In the genomic region with DNA sequence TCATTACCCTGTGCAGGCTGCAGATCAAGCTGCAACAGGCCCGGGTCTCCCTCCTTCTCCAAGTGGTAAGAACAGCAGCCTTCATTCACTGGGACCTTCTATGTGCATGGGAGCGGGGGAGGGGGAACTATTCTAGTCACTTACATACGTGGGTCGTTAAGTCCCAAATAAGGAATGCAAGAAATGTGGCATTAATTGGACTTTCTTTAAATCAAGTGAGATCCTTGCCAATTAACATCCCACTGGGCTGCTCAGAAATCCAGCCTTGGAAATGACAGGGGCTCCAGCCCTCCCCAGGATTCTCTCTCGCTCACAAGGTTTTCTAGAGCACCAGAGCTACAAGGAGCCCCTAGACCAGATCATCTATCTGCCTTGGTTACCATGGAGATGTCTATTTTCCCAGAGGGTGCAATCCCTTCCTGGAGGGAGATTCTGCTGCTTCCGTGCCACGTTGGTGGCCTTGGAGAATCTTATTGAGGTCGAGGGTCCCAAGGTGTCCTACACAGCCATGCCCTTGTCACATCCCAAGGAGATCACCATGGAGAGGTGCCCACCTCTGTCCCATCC, we compare ENCODE assay signal across 17 cellular contexts. TPM values are rescaled to one million over a fixed set of nuclear protein-coding genes. Genes with fewer than 3 reads are reported as not detected.
"Had no signal": no experiment of that assay in that cellular context is flagged by ENCODE, and none has a peak within 500 bp of the region (broad histone marks: within the 10 kb centered on the region; RNA-seq: fewer than 3 reads in every experiment).

No MANE protein-coding gene starts in this region.

- H3K4me3 Mint-ChIP-seq: activated naive CD8-positive, alpha-beta T cell treated with anti-CD3 and anti-CD28 coated beads, Interleukin-2, amount 10 ng/mL, durations not matched to agents 7 days and 5 days had no signal

- H3K27ac Mint-ChIP-seq: activated naive CD8-positive, alpha-beta T cell treated with anti-CD3 and anti-CD28 coated beads, Interleukin-2, amount 10 ng/mL, durations not matched to agents 7 days and 5 days had no signal

- H3K9me3 Mint-ChIP-seq: activated naive CD8-positive, alpha-beta T cell treated with anti-CD3 and anti-CD28 coated beads, Interleukin-2, amount 10 ng/mL, durations not matched to agents 7 days and 5 days had no signal

- H3K27ac ChIP-seq: heart right ventricle, parathyroid adenoma, tibial artery had no signal

- H3K27me3 Mint-ChIP-seq: activated naive CD8-positive, alpha-beta T cell treated with anti-CD3 and anti-CD28 coated beads, Interleukin-2, amount 10 ng/mL, durations not matched to agents 7 days and 5 days had no signal

- H3K36me3 Mint-ChIP-seq: activated naive CD8-positive, alpha-beta T cell treated with anti-CD3 and anti-CD28 coated beads, Interleukin-2, amount 10 ng/mL, durations not matched to agents 7 days and 5 days had no signal

- DNase-seq: activated CD4-positive, alpha-beta T cell treated with anti-CD3 and anti-CD28 coated beads, Interleukin-2, amount 50 U/mL, for 48 hours; activated gamma-delta T cell; activated naive CD8-positive, alpha-beta T cell treated with anti-CD3 and anti-CD28 coated beads, Interleukin-2, amount 10 ng/mL, durations not matched to agents 7 days and 5 days; activated T-cell treated with anti-CD3 and anti-CD28 coated beads, Interleukin-2, amount 50 U/mL, for 48 hours; aorta; effector CD8-positive, alpha-beta T cell; heart right ventricle; left ventricle myocardium superior; mesendoderm; small intestine; tibial artery had no signal

RNA-seq across cellular contexts. Expression of a gene that starts 28.6 kb away (rescaled TPM):
- total RNA-seq: activated naive CD8-positive, alpha-beta T cell treated with anti-CD3 and anti-CD28 coated beads, Interleukin-2, amount 10 ng/mL, durations not matched to agents 7 days and 5 days; aorta; fibroblast of lung; frontal cortex; heart right ventricle; left ventricle myocardium superior; neural crest cell; renal cortical epithelial cell; T-helper 2 cell treated with Interferon-gamma antibody and Interleukin-4, amounts not matched to agents 100 ng/mL and 5 ng/mL, for 36 hours had no signal

RNA-seq across cellular contexts. Expression of a gene that starts 50.9 kb away (rescaled TPM):
- total RNA-seq: left ventricle myocardium superior had no signal

RNA-seq across cellular contexts. Expression of a gene that starts 59.1 kb away (rescaled TPM):
- total RNA-seq: activated naive CD8-positive, alpha-beta T cell treated with anti-CD3 and anti-CD28 coated beads, Interleukin-2, amount 10 ng/mL, durations not matched to agents 7 days and 5 days; heart right ventricle; left ventricle myocardium superior; neural crest cell; T-helper 2 cell treated with Interferon-gamma antibody and Interleukin-4, amounts not matched to agents 100 ng/mL and 5 ng/mL, for 36 hours had no signal
